ENCODE assay signal across 9 cellular contexts in genomic region chr9:113875420-113875916, GRCh38. TPM values are rescaled to one million over a fixed set of nuclear protein-coding genes. Genes with fewer than 3 reads are reported as not detected.
DNase-seq lines count a peak whose midpoint lies in the region; ATAC-seq, FAIRE-seq and TF ChIP-seq lines count a peak whose summit lies in the region.
"Had no signal": no experiment of that assay in that cellular context is flagged by ENCODE, and none has a peak within 500 bp of the region (broad histone marks: within the 10 kb centered on the region; RNA-seq: fewer than 3 reads in every experiment).

No MANE protein-coding gene starts in this region.

- no peaks in the 10 kb centered on the region for H3K79me2 ChIP-seq in OCI-LY3 (ENCODE audit: low read length)
- peaks cover 8% of the 10 kb centered on the region for H3K79me2 ChIP-seq in parathyroid adenoma

- TF ChIP-seq CTCF in OCI-LY3 (IDR thresholded peaks at IDR 0.05; ENCODE audit: low read depth, low read length): no peak
- TF ChIP-seq CTCF in endothelial cell (IDR thresholded peaks at IDR 0.05; ENCODE audit: unreplicated experiment): no peak
- TF ChIP-seq CTCF in parathyroid adenoma (IDR thresholded peaks at IDR 0.05): no peak
- TF ChIP-seq CTCF in D721Med (IDR thresholded peaks at IDR 0.05; ENCODE audit: insufficient read depth, missing control alignments): no peak

- no peaks in the 10 kb centered on the region for H3K9me3 Mint-ChIP-seq in CD4-positive, alpha-beta memory T cell
- H3K9me3 Mint-ChIP-seq in endothelial cell (ENCODE audit: unreplicated experiment): no peaks in the 10 kb centered on the region

- CTCF ChIA-PET in CD4-positive, alpha-beta memory T cell (lab: Charles Lee; ENCODE audit: partially characterized antibody): no interaction called here

- FAIRE-seq in D721Med (lab: Jason Lieb, UNC): no peak

- H3K27ac Mint-ChIP-seq in CD4-positive, alpha-beta memory T cell: no peak overlapping the region
- no peak overlapping the region for H3K27ac Mint-ChIP-seq in endothelial cell (ENCODE audit: unreplicated experiment)

- peak overlapping the region; percentile 49 to 69 (median 66) for H3K4me3 Mint-ChIP-seq in CD4-positive, alpha-beta memory T cell
- H3K4me3 Mint-ChIP-seq in endothelial cell (ENCODE audit: unreplicated experiment): peak overlapping the region; percentile 81

- POLR2A ChIA-PET in CD4-positive, alpha-beta memory T cell (lab: Charles Lee; ENCODE audit: partially characterized antibody): no interaction called here

- H3K4me1 Mint-ChIP-seq in CD4-positive, alpha-beta memory T cell: peaks cover 0 to 7% (median 4%) of the 10 kb centered on the region in 4 donors
- peaks cover 6% of the 10 kb centered on the region for H3K4me1 Mint-ChIP-seq in endothelial cell (ENCODE audit: unreplicated experiment)

- H4K20me1 ChIP-seq in OCI-LY3 (ENCODE audit: insufficient read depth, low read length): no peaks in the 10 kb centered on the region

- no peak overlapping the region for H3K27ac ChIP-seq in CD4-positive, alpha-beta memory T cell (ENCODE audit: low read depth, low read length)
- H3K27ac ChIP-seq in OCI-LY3 (ENCODE audit: low read length) (no peak overlapping the region), parathyroid adenoma (no peak overlapping the region)

- H3K4me2 ChIP-seq in OCI-LY3 (ENCODE audit: low read length): peak overlapping the region; percentile 41
- peak overlapping the region; percentile 44 for H3K4me2 ChIP-seq in parathyroid adenoma (ENCODE audit: low read length)

- no peaks in the 10 kb centered on the region for H3K36me3 ChIP-seq in CD4-positive, alpha-beta memory T cell (ENCODE audit: insufficient read depth, low read length)
- no peaks in the 10 kb centered on the region for H3K36me3 ChIP-seq in OCI-LY3 (replicated peaks; ENCODE audit: low read depth, low read length)
- H3K36me3 ChIP-seq in parathyroid adenoma (ENCODE audit: control insufficient read depth, insufficient read depth, low read length): no peaks in the 10 kb centered on the region

- H3K9me3 ChIP-seq in CD4-positive, alpha-beta memory T cell (ENCODE audit: control insufficient read depth in 1 of 2, low read length in 2 of 2): no peaks in the 10 kb centered on the region
- no peaks in the 10 kb centered on the region for H3K9me3 ChIP-seq in OCI-LY3 (ENCODE audit: insufficient read depth, low read length)
- H3K9me3 ChIP-seq in parathyroid adenoma (ENCODE audit: control insufficient read depth, low read length): no peaks in the 10 kb centered on the region

- H3K4me3 ChIP-seq in CD4-positive, alpha-beta memory T cell (ENCODE audit: low read length in 2 of 2): no peak overlapping the region
- H3K4me3 ChIP-seq in OCI-LY3 (ENCODE audit: low read length) (peak overlapping the region; percentile 53), parathyroid adenoma (ENCODE audit: low read depth, low read length) (peak overlapping the region; percentile 9)

- no peak for DNase-seq in CD4-positive, alpha-beta memory T cell
- DNase-seq in endothelial cell (ENCODE audit: low spot score): no peak
- DNase-seq in NCI-H1694 treated with DMSO at 0.1 percent for 48 hours (lab: John Stamatoyannopoulos, UW): no peak
- DNase-seq in D721Med (ENCODE audit: insufficient read length, low spot score): no peak
- no peak for DNase-seq in NCI-H69 (lab: John Stamatoyannopoulos, UW)
- DNase-seq: foreskin melanocyte had no signal

- peaks cover 0 to 2% of the 10 kb centered on the region in 2 donors for H3K36me3 Mint-ChIP-seq in CD4-positive, alpha-beta memory T cell
- H3K36me3 Mint-ChIP-seq in endothelial cell (ENCODE audit: low read depth, unreplicated experiment): no peaks in the 10 kb centered on the region

- peaks cover 6 to 10% of the 10 kb centered on the region in 2 donors for H3K27me3 Mint-ChIP-seq in CD4-positive, alpha-beta memory T cell
- peaks cover 2% of the 10 kb centered on the region for H3K27me3 Mint-ChIP-seq in endothelial cell (ENCODE audit: unreplicated experiment)

- ATAC-seq in GM21723 (IDR thresholded peaks at IDR 0.05; ENCODE audit: unreplicated experiment): no peak

- no peak overlapping the region; the same call in 1 of the 2 replicates for H2AFZ ChIP-seq in OCI-LY3 (ENCODE audit: low read depth, low read length)
- H2AFZ ChIP-seq in parathyroid adenoma: peak overlapping the region; percentile 64

- H3K9ac ChIP-seq in OCI-LY3 (ENCODE audit: low read length) (no peak overlapping the region), parathyroid adenoma (no peak overlapping the region)

- no peaks in the 10 kb centered on the region for H3K4me1 ChIP-seq in CD4-positive, alpha-beta memory T cell (ENCODE audit: insufficient read depth, low read length)
- H3K4me1 ChIP-seq in OCI-LY3 (ENCODE audit: low read length): peaks cover 5% of the 10 kb centered on the region
- H3K4me1 ChIP-seq in parathyroid adenoma: no peaks in the 10 kb centered on the region

- intact Hi-C loops in CD4-positive, alpha-beta memory T cell (cut with micrococcal nuclease): no loop called here

- no peaks in the 10 kb centered on the region for H3K27me3 ChIP-seq in CD4-positive, alpha-beta memory T cell (ENCODE audit: insufficient read depth, low read length)
- H3K27me3 ChIP-seq in OCI-LY3 (ENCODE audit: low read depth, low read length) (peaks cover 10% of the 10 kb centered on the region), parathyroid adenoma (ENCODE audit: control insufficient read depth, insufficient read depth, low read length) (no peaks in the 10 kb centered on the region)

RNA-seq across cellular contexts. Expression of gene ZNF618, which starts 0.6 kb away (rescaled TPM):
- total RNA-seq in CD4-positive, alpha-beta memory T cell: 1 to 10 TPM in 1 of 2 experiments, under 1 TPM in 1; 0.80 to 1.7 TPM
- under 1 TPM in 1 of 2 donors, not detected in 1; 0.79 TPM for polyA plus RNA-seq in CD4-positive, alpha-beta memory T cell
- total RNA-seq in endothelial cell (ENCODE audit: unreplicated experiment): 35.0 TPM

Comparison
In these comparisons a context has a peak if more than half of its experiments do, and no peak if none do; other contexts are left out.
1. H3K4me3 ChIP-seq: peak in OCI-LY3 (single experiment) and parathyroid adenoma (single experiment); none in CD4-positive, alpha-beta memory T cell (0 of 2).
2. RNA of gene ZNF618, which starts 0.6 kb away (total RNA-seq): 35.0 TPM in endothelial cell (single experiment); 0.80 to 1.7 TPM in CD4-positive, alpha-beta memory T cell; every median in the first group is over 10 times any median in the second.